Comparison of ENCODE assay signal across 8 cellular contexts in the genomic region with DNA sequence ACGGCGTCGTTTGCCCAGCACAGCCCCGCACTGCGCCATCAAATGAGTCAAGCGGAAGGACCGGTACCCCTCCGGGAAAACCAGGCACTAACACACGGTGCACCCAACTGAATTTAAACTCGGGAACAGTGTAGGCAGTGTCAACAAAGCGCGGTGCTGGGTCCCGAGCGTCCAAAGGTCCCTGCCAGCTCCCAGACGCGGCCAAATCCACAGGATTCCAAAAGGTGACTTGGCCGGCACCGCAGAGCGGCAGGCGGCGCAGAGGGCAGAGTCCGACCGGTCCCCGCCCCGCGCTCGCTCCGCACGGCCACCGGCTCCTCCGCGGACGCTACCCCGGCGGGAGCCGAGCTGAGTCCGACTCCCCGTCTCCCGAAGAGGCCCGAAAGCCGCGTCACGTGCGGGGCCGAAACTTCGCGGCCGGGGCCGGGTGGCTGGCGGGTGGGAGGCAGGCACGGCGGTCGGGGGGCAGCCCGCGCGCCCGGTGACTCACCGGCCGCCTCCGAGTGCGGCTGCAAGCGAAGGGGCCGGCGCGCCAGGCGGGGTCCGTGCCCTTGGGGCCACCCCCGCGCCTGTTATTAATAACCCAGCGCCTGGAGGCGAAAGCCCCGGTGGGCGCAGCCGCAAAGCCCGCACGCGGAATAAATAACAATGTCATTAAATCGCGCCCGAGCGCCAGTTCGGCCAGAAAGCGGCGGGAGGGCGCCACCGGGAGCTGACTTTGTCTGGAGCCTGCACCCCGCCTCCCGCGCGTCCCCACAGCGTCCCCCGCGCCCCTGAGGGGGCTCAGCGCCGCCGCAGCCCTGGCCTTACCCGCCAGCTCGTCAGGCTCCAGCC. TPM values are rescaled to one million over a fixed set of nuclear protein-coding genes. Genes with fewer than 3 reads are reported as not detected.
A peak's percentile ranks its signal among the peaks of the same experiment; 100 is the strongest.
DNase-seq lines count a peak whose midpoint lies in the region; ATAC-seq and TF ChIP-seq lines count a peak whose summit lies in the region.

No MANE protein-coding gene starts in this region.

- peak overlapping the region; percentile 17 to 38 for H3K4me3 ChIP-seq in CD4-positive, alpha-beta memory T cell (ENCODE audit: low read length in 2 of 2)
- H3K4me3 ChIP-seq in neutrophil (ENCODE audit: low read depth in 1 of 2, low read length in 1 of 2): peak overlapping the region; percentile 49 to 65
- H3K4me3 ChIP-seq in aorta (ENCODE audit: low read length in 2 of 2): peak overlapping the region; percentile 98 to 99

- WGBS in aorta, 2 donors: 0 to 1% methylated on average over 90 to 98 of the region's 98 CpGs

- H3K4me3 Mint-ChIP-seq in CD4-positive, alpha-beta memory T cell: peak overlapping the region; percentile 78 to 89 (median 84)

- intact Hi-C loops in CD4-positive, alpha-beta memory T cell (cut with micrococcal nuclease): no loop called here
- intact Hi-C loops in head of caudate nucleus (cut with DNase I) (no loop called here), aorta (cut with DNase I) (loop anchor here in 1 of 2 donors (5.0 to 10.0 kb wide), 2 partner anchors 47 to 85 kb away; no protein-coding TSS in a partner anchor)

- H3K36me3 ChIP-seq in CD4-positive, alpha-beta memory T cell (ENCODE audit: insufficient read depth, low read length): no peaks in the 10 kb centered on the region
- H3K36me3 ChIP-seq in neutrophil (no peaks in the 10 kb centered on the region), aorta (ENCODE audit: control insufficient read depth in 1 of 2, insufficient read depth in 2 of 2, low read length in 1 of 2) (no peaks in the 10 kb centered on the region)

- peaks cover 44 to 47% of the 10 kb centered on the region in 2 donors for H3K27me3 Mint-ChIP-seq in CD4-positive, alpha-beta memory T cell

- DNase-seq in CD4-positive, alpha-beta memory T cell: peak in 2 of 5 donors; percentile 0 to 2
- DNase-seq in NCI-H748 treated with DMSO at 0.1 percent for 48 hours (lab: John Stamatoyannopoulos, UW) (peak; percentile 71), head of caudate nucleus (peak; percentile 42 to 88 (median 76)), aorta (peak; percentile 69 to 93)
- DNase-seq in activated naive CD4-positive, alpha-beta T cell treated with anti-CD3 and anti-CD28 coated beads, Interleukin-2, amount 50 U/mL, for 72 hours (ENCODE audit: low spot score in 2 of 2): peak in 1 of 2 donors; percentile 33

- H3K9me3 ChIP-seq in CD4-positive, alpha-beta memory T cell (ENCODE audit: control insufficient read depth in 1 of 2, low read length in 2 of 2): no peaks in the 10 kb centered on the region
- H3K9me3 ChIP-seq in neutrophil: no peaks in the 10 kb centered on the region
- H3K9me3 ChIP-seq in aorta (ENCODE audit: control insufficient read depth, low read length): no peaks in the 10 kb centered on the region

- no peaks in the 10 kb centered on the region for H3K36me3 Mint-ChIP-seq in CD4-positive, alpha-beta memory T cell
- H3K36me3 Mint-ChIP-seq in activated naive CD4-positive, alpha-beta T cell treated with anti-CD3 and anti-CD28 coated beads, Interleukin-2, amount 50 U/mL, for 72 hours: peaks cover 5 to 7% of the 10 kb centered on the region in 2 donors

- TF ChIP-seq CTCF in neutrophil (IDR thresholded peaks at IDR 0.05): no peak

- peak overlapping the region in 1 of 7 donors; percentile 24 for H3K27ac Mint-ChIP-seq in CD4-positive, alpha-beta memory T cell
- H3K27ac Mint-ChIP-seq in activated naive CD4-positive, alpha-beta T cell treated with anti-CD3 and anti-CD28 coated beads, Interleukin-2, amount 50 U/mL, for 72 hours: no peak overlapping the region

- POLR2A ChIA-PET in CD4-positive, alpha-beta memory T cell (lab: Charles Lee; ENCODE audit: partially characterized antibody): interaction anchor here (1.1 kb wide), 1 partner anchor 63 kb away, joined by 4 read pairs; no protein-coding TSS in a partner anchor

- H3K27me3 ChIP-seq in CD4-positive, alpha-beta memory T cell (ENCODE audit: insufficient read depth, low read length): peaks cover 23% of the 10 kb centered on the region
- peaks cover 73% of the 10 kb centered on the region for H3K27me3 ChIP-seq in neutrophil
- no peaks in the 10 kb centered on the region for H3K27me3 ChIP-seq in aorta (ENCODE audit: control insufficient read depth in 1 of 2, insufficient read depth in 2 of 2, low read length in 1 of 2)

- CTCF ChIA-PET in CD4-positive, alpha-beta memory T cell (lab: Charles Lee; ENCODE audit: partially characterized antibody): interaction anchor here (0.6 kb wide), 1 partner anchor 12 kb away, joined by 3 read pairs; no protein-coding TSS in a partner anchor

- peaks cover 5% of the 10 kb centered on the region for H3K4me1 ChIP-seq in CD4-positive, alpha-beta memory T cell (ENCODE audit: insufficient read depth, low read length)
- H3K4me1 ChIP-seq in neutrophil (ENCODE audit: control insufficient read depth in 1 of 2, insufficient read depth in 1 of 2, low read depth in 1 of 2, low read length in 1 of 2): peaks cover 12 to 19% of the 10 kb centered on the region in 2 experiments
- H3K4me1 ChIP-seq in aorta (ENCODE audit: control insufficient read depth in 1 of 2, insufficient read depth in 2 of 2, low read length in 2 of 2): no peaks in the 10 kb centered on the region

- H3K4me1 Mint-ChIP-seq in CD4-positive, alpha-beta memory T cell: peaks cover 10 to 19% (median 11%) of the 10 kb centered on the region in 4 donors

- peaks cover 0 to 7% (median 1%) of the 10 kb centered on the region in 8 donors for H3K9me3 Mint-ChIP-seq in CD4-positive, alpha-beta memory T cell
- no peaks in the 10 kb centered on the region for H3K9me3 Mint-ChIP-seq in activated naive CD4-positive, alpha-beta T cell treated with anti-CD3 and anti-CD28 coated beads, Interleukin-2, amount 50 U/mL, for 72 hours

- ATAC-seq in GM19023 (IDR thresholded peaks at IDR 0.05; ENCODE audit: unreplicated experiment) (peak; percentile 36), HG03103 (IDR thresholded peaks at IDR 0.05; ENCODE audit: low read depth, unreplicated experiment) (peak; percentile 26), aorta (ENCODE audit: low FRiP score) (peak; percentile 82)
- peak; percentile 54 to 73 for ATAC-seq in activated naive CD4-positive, alpha-beta T cell treated with anti-CD3 and anti-CD28 coated beads, Interleukin-2, amount 50 U/mL, for 72 hours

- H3K27ac ChIP-seq in CD4-positive, alpha-beta memory T cell (ENCODE audit: low read depth, low read length): no peak overlapping the region
- H3K27ac ChIP-seq in neutrophil (no peak overlapping the region), aorta (ENCODE audit: low read depth in 1 of 2, low read length in 2 of 2) (peak overlapping the region; percentile 52 to 95)

RNA-seq across cellular contexts. Expression of a gene that starts 0.8 kb away (rescaled TPM):
- not detected for total RNA-seq in CD4-positive, alpha-beta memory T cell
- polyA plus RNA-seq in CD4-positive, alpha-beta memory T cell: under 1 TPM in 1 of 2 donors, not detected in 1; 0.60 TPM
- total RNA-seq in activated naive CD4-positive, alpha-beta T cell treated with anti-CD3 and anti-CD28 coated beads, Interleukin-2, amount 50 U/mL, for 72 hours: under 1 TPM; 0.10 to 0.18 TPM
- 10 to 100 TPM; 19.7 to 22.5 TPM for total RNA-seq in aorta
- polyA plus RNA-seq in aorta: 1 to 10 TPM; 3.1 to 5.6 TPM

Comparison
In these comparisons a context has a peak if more than half of its experiments do, and no peak if none do; other contexts are left out.
1. H3K27ac ChIP-seq: peak in aorta (2 of 2); none in CD4-positive, alpha-beta memory T cell (single experiment) and neutrophil (single experiment).
2. H3K4me3 ChIP-seq: peak in every context shown above with its lines; median percentile 98 in aorta; 57 in neutrophil; 28 in CD4-positive, alpha-beta memory T cell.
3. ATAC-seq: peak in every context shown above with its lines; median percentile 82 in aorta; 64 in activated naive CD4-positive, alpha-beta T cell treated with anti-CD3 and anti-CD28 coated beads, Interleukin-2, amount 50 U/mL, for 72 hours; 36 in GM19023; 26 in HG03103.
4. RNA of a gene that starts 0.8 kb away (total RNA-seq): 19.7 to 22.5 TPM in aorta; 0.10 to 0.18 TPM in activated naive CD4-positive, alpha-beta T cell treated with anti-CD3 and anti-CD28 coated beads, Interleukin-2, amount 50 U/mL, for 72 hours and not detected in CD4-positive, alpha-beta memory T cell; every median in the first group is over 10 times any median in the second.